In the genomic region with DNA sequence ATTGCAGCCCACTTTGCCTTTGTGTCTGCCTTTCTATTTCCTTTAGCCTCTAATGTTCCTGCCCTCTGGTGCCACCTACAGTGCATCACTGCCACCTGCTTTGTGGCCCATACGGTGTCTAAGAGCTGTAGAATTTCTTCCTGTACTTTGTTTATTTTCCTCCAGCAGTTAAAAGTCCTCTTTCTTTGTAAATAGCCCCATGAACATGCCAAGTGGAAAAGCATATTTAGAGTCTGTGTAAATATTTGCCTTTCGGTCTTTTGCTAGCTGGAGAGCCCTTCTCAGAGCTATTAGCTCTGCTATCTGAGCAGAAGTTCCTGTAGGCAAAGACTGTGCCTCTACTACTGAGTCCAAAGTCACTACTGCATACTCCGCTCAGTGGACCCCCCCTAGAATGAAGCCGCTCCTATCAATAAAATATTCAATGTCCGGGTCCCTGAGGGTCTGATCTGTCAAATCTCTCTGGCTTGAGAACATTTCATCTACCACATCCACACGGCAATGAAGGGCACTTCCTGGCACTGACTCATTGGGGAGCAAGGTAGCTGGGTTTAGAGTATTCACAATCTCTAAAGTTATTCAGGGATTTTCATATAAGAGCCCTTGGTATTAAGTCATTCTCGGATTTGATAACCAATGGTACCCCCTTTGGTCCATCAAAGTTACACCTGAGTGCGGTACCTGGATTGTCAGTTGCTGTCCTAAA, we compare ENCODE assay signal across 8 cellular contexts. TPM values are rescaled to one million over a fixed set of nuclear protein-coding genes. Genes with fewer than 3 reads are reported as not detected.
DNase-seq lines count a peak whose midpoint lies in the region; ATAC-seq and TF ChIP-seq lines count a peak whose summit lies in the region.

No MANE protein-coding gene starts in this region.

- peak; percentile 53 for TF ChIP-seq CTCF in GM10266 (IDR thresholded peaks at IDR 0.05; ENCODE audit: control insufficient read depth, insufficient read depth, low read depth, missing control alignments)
- TF ChIP-seq CTCF in cardiac fibroblast (IDR thresholded peaks at IDR 0.05; ENCODE audit: low read depth, low read length) = peak; percentile 49
- peak; percentile 70 for TF ChIP-seq CTCF in neutrophil (IDR thresholded peaks at IDR 0.05)
- no peak for TF ChIP-seq CTCF in uterus (IDR thresholded peaks at IDR 0.05)

- H3K9me3 ChIP-seq in neutrophil (no peaks in the 10 kb centered on the region), uterus (no peaks in the 10 kb centered on the region)

- H3K4me3 ChIP-seq in cardiac fibroblast (replicated peaks in 1 of 2; ENCODE audit: low read depth in 2 of 2, low read length in 2 of 2) (no peak overlapping the region), neutrophil (ENCODE audit: low read depth in 1 of 2, low read length in 1 of 2) (no peak overlapping the region), uterus (no peak overlapping the region)

- no peak for TF ChIP-seq POLR2A in uterus (IDR thresholded peaks at IDR 0.05)

- intact Hi-C loops in uterus (cut with DNase I; ENCODE audit: low total_unique reads) = no loop called here

- ATAC-seq in GM21390 (IDR thresholded peaks at IDR 0.05; ENCODE audit: unreplicated experiment) = peak; percentile 93

- peak overlapping the region; percentile 3 for H3K27ac ChIP-seq in neutrophil
- H3K27ac ChIP-seq in uterus = no peak overlapping the region

- no peaks in the 10 kb centered on the region for H3K27me3 ChIP-seq in neutrophil
- no peaks in the 10 kb centered on the region for H3K27me3 ChIP-seq in uterus

- H3K36me3 ChIP-seq in neutrophil = no peaks in the 10 kb centered on the region
- no peaks in the 10 kb centered on the region for H3K36me3 ChIP-seq in uterus

- H3K4me1 ChIP-seq in neutrophil (ENCODE audit: control insufficient read depth in 1 of 2, insufficient read depth in 1 of 2, low read depth in 1 of 2, low read length in 1 of 2) (peaks cover 15 to 41% of the 10 kb centered on the region in 2 experiments), uterus (no peaks in the 10 kb centered on the region)

- no peak for DNase-seq in GM10266 (ENCODE audit: extremely low spot score)
- peak; percentile 18 for DNase-seq in HS-5 (ENCODE audit: low read depth)
- DNase-seq in SHP77 treated with DMSO at 0.1 percent for 48 hours (lab: John Stamatoyannopoulos, UW) = peak; percentile 21
- peak; percentile 53 to 58 for DNase-seq in cardiac fibroblast (ENCODE audit: low read depth in 2 of 2)
- no peak for DNase-seq in uterus
- no peak for DNase-seq in NCI-H1930 (lab: John Stamatoyannopoulos, UW)

RNA-seq across cellular contexts. Expression of a gene that starts 36.3 kb away (rescaled TPM):
- 100 to 1,000 TPM in 1 of 4 donors, not detected in 3; 539 TPM for total RNA-seq in uterus

Comparison
In these comparisons a context has a peak if more than half of its experiments do, and no peak if none do; other contexts are left out.
1. DNase-seq: peak in HS-5 (single experiment), SHP77 treated with DMSO at 0.1 percent for 48 hours (single experiment) and cardiac fibroblast (2 of 2); none in GM10266 (single experiment), uterus (0 of 2) and NCI-H1930 (0 of 2).
2. CTCF ChIP-seq: peak in GM10266 (single experiment), cardiac fibroblast (single experiment) and neutrophil (single experiment); none in uterus (0 of 4).